ENCODE assay signal across 21 cellular contexts in genomic region chr9:72884521-72884920, GRCh38.
"Had no signal": no experiment of that assay in that cellular context is flagged by ENCODE, and none has a peak within 500 bp of the region (broad histone marks: within the 10 kb centered on the region; RNA-seq: fewer than 3 reads in every experiment).

No MANE protein-coding gene starts in this region.

- H3K36me3 ChIP-seq: left ventricle myocardium inferior, ovary, spleen, tibial artery, vagina had no signal

- H3K4me1 ChIP-seq: spleen, upper lobe of left lung, vagina had no signal

- H3K4me3 ChIP-seq: left ventricle myocardium inferior, lung, ovary, spleen, suprapubic skin, thoracic aorta, tibial artery, upper lobe of left lung, vagina had no signal

- H3K9me3 ChIP-seq: left ventricle myocardium inferior, ovary, suprapubic skin, thoracic aorta, tibial artery, upper lobe of left lung, vagina had no signal

- H3K27me3 ChIP-seq: ovary, spleen, suprapubic skin, tibial artery, upper lobe of left lung, vagina had no signal

- DNase-seq: hippocampal formation; kidney; left ventricle myocardium inferior; mesendoderm; naive thymus-derived CD4-positive, alpha-beta T cell; ovary; retina; right cardiac atrium; spleen; stimulated activated CD4-positive, alpha-beta T cell treated with anti-CD3 and anti-CD28 coated beads, Interleukin-4, amount 100 ng/mL, for 24 hours; stimulated activated naive CD4-positive, alpha-beta T cell; tibial artery; upper lobe of left lung had no signal

- ATAC-seq: naive thymus-derived CD4-positive, alpha-beta T cell; natural killer cell treated with Interleukin-12 subunit alpha and Interleukin-12 subunit beta and Interleukin-15 and Interleukin-18, amount 100 ng/mL, for 72 hours; right cardiac atrium; sciatic nerve; stimulated activated effector memory CD8-positive, alpha-beta T cell treated with anti-CD3 and anti-CD28 coated beads, Interleukin-12 subunit alpha, Interleukin-12 subunit beta, amount 100 ng/mL, for 72 hours had no signal

- FAIRE-seq: kidney, small intestine had no signal

- H3K27ac ChIP-seq: left ventricle myocardium inferior, ovary, spleen, suprapubic skin, thoracic aorta, tibial artery, upper lobe of left lung, vagina had no signal
